Comparison of ENCODE assay signal across 9 cellular contexts in the genomic region with DNA sequence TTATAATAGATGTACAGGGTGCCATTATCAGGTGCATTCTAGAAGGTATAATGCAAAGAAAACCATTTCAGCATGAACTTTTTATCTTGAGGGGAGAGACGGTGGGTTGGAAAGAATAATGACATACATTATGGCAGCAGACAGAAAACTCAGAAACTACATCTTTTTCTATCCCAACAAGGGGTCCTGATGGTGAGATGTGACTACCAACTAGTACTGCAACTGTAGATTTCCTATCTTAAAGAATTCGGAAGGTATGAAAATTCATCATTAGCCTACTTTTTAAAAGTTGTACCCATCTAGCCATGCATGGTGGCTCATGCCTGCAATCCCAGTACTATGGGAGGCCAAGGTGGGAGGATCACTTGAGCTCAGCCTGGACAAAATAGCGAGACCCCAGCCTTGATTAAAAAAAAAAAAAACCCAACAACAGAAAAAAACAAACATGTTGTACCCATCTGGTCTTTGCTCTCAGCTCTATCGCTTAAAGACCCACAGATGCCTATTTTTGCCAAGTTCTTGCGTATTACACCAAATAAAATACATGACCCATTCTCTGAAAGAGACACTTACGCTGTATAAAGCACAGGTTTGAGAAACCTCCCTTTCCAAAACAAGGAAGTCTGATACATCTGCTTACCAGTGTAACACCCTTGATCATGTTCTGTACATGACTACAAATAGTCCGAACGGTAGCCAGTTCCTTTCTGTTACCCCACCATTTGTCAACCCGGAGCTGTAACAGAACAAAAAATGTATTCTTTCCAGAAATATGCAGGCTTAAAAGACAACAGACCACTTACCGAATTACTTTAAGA. TPM values are rescaled to one million over a fixed set of nuclear protein-coding genes. Genes with fewer than 3 reads are reported as not detected.
DNase-seq lines count a peak whose midpoint lies in the region; ATAC-seq lines count a peak whose summit lies in the region.
"Had no signal": no experiment of that assay in that cellular context is flagged by ENCODE, and none has a peak within 500 bp of the region (broad histone marks: within the 10 kb centered on the region; RNA-seq: fewer than 3 reads in every experiment).

No MANE protein-coding gene starts in this region.

- H3K27me3 ChIP-seq in iPS-18a (ENCODE audit: control insufficient read depth, insufficient read depth, low read length): no peaks in the 10 kb centered on the region

- peak overlapping the region; percentile 97 for H3K4me3 Mint-ChIP-seq in T-helper 1 cell treated with Interleukin-12 subunit alpha and Interleukin-12 subunit beta and Interleukin-4 antibody, amounts not matched to agents 30 μg/mL and 1 μg/mL, for 36 hours
- peak overlapping the region; percentile 91 for H3K4me3 Mint-ChIP-seq in activated CD8-positive, alpha-beta T cell treated with anti-CD3 and anti-CD28 coated beads, Interleukin-2, amount 10 ng/mL, durations not matched to agents 7 days and 5 days
- H3K4me3 Mint-ChIP-seq in stimulated activated naive CD8-positive, alpha-beta T cell treated with anti-CD3 and anti-CD28 coated beads, Interleukin-15, amount 100 ng/mL, for 72 hours: peak overlapping the region; percentile 95 to 99

- H3K9me3 Mint-ChIP-seq in T-helper 1 cell treated with Interleukin-12 subunit alpha and Interleukin-12 subunit beta and Interleukin-4 antibody, amounts not matched to agents 30 μg/mL and 1 μg/mL, for 36 hours: no peaks in the 10 kb centered on the region
- H3K9me3 Mint-ChIP-seq in activated CD8-positive, alpha-beta T cell treated with anti-CD3 and anti-CD28 coated beads, Interleukin-2, amount 10 ng/mL, durations not matched to agents 7 days and 5 days (ENCODE audit: insufficient read depth): no peaks in the 10 kb centered on the region
- no peaks in the 10 kb centered on the region for H3K9me3 Mint-ChIP-seq in stimulated activated naive CD8-positive, alpha-beta T cell treated with anti-CD3 and anti-CD28 coated beads, Interleukin-15, amount 100 ng/mL, for 72 hours

- peaks cover 54% of the 10 kb centered on the region for H3K4me1 Mint-ChIP-seq in T-helper 1 cell treated with Interleukin-12 subunit alpha and Interleukin-12 subunit beta and Interleukin-4 antibody, amounts not matched to agents 30 μg/mL and 1 μg/mL, for 36 hours (ENCODE audit: low read depth)
- peaks cover 54% of the 10 kb centered on the region for H3K4me1 Mint-ChIP-seq in activated CD8-positive, alpha-beta T cell treated with anti-CD3 and anti-CD28 coated beads, Interleukin-2, amount 10 ng/mL, durations not matched to agents 7 days and 5 days (ENCODE audit: low read depth)
- H3K4me1 Mint-ChIP-seq in stimulated activated naive CD8-positive, alpha-beta T cell treated with anti-CD3 and anti-CD28 coated beads, Interleukin-15, amount 100 ng/mL, for 72 hours: peaks cover 71% of the 10 kb centered on the region

- DNase-seq in T-helper 1 cell: no peak
- no peak for DNase-seq in activated CD8-positive, alpha-beta T cell treated with anti-CD3 and anti-CD28 coated beads, Interleukin-2, amount 10 ng/mL, durations not matched to agents 7 days and 5 days
- DNase-seq in stimulated activated naive CD8-positive, alpha-beta T cell treated with anti-CD3 and anti-CD28 coated beads, Interleukin-15, amount 100 ng/mL, for 72 hours: no peak
- DNase-seq in HK-2 (ENCODE audit: unreplicated experiment): no peak
- DNase-seq in SHP77 (lab: John Stamatoyannopoulos, UW): no peak
- no peak for DNase-seq in retina
- DNase-seq: AML-193 had no signal

- peak overlapping the region; percentile 90 for H3K4me3 ChIP-seq in iPS-18a (ENCODE audit: low read length)

- peaks cover 62% of the 10 kb centered on the region for H3K36me3 ChIP-seq in iPS-18a (ENCODE audit: control insufficient read depth, low read depth, low read length)

- POLR2A ChIA-PET in activated CD8-positive, alpha-beta T cell treated with anti-CD3 and anti-CD28 coated beads, Interleukin-2, amount 10 ng/mL, durations not matched to agents 7 days and 5 days (lab: Charles Lee): interaction anchor here (2.0 to 3.0 kb wide), 5 partner anchors 9 to 241 kb away, joined by 9 to 19 read pairs (median 16); partner anchors contain the start of genes RFC1 and UBE2K

- peak overlapping the region; percentile 67 for H3K27ac Mint-ChIP-seq in T-helper 1 cell treated with Interleukin-12 subunit alpha and Interleukin-12 subunit beta and Interleukin-4 antibody, amounts not matched to agents 30 μg/mL and 1 μg/mL, for 36 hours
- H3K27ac Mint-ChIP-seq in activated CD8-positive, alpha-beta T cell treated with anti-CD3 and anti-CD28 coated beads, Interleukin-2, amount 10 ng/mL, durations not matched to agents 7 days and 5 days: peak overlapping the region; percentile 97
- H3K27ac Mint-ChIP-seq in stimulated activated naive CD8-positive, alpha-beta T cell treated with anti-CD3 and anti-CD28 coated beads, Interleukin-15, amount 100 ng/mL, for 72 hours: peak overlapping the region; percentile 99 to 100

- H3K9me3 ChIP-seq in iPS-18a (ENCODE audit: control insufficient read depth, low read depth, low read length): no peaks in the 10 kb centered on the region

- H3K9ac ChIP-seq in iPS-18a (ENCODE audit: low read length): peak overlapping the region; percentile 98

- peaks cover 10% of the 10 kb centered on the region for H3K4me1 ChIP-seq in iPS-18a (ENCODE audit: control insufficient read depth, low read depth, low read length)

- peak overlapping the region; percentile 95 for H3K27ac ChIP-seq in iPS-18a (ENCODE audit: low read length)

- no peak for ATAC-seq in activated CD8-positive, alpha-beta T cell treated with anti-CD3 and anti-CD28 coated beads, Interleukin-2, amount 10 ng/mL, durations not matched to agents 7 days and 5 days
- ATAC-seq in stimulated activated naive CD8-positive, alpha-beta T cell treated with anti-CD3 and anti-CD28 coated beads, Interleukin-15, amount 100 ng/mL, for 72 hours: no peak

- CTCF ChIA-PET in activated CD8-positive, alpha-beta T cell treated with anti-CD3 and anti-CD28 coated beads, Interleukin-2, amount 10 ng/mL, durations not matched to agents 7 days and 5 days (lab: Charles Lee): interaction anchor here (1.2 to 4.2 kb wide), 2 partner anchors 12 to 19 kb away, joined by 3 to 32 read pairs; no protein-coding TSS in a partner anchor

- H3K27me3 Mint-ChIP-seq in T-helper 1 cell treated with Interleukin-12 subunit alpha and Interleukin-12 subunit beta and Interleukin-4 antibody, amounts not matched to agents 30 μg/mL and 1 μg/mL, for 36 hours (ENCODE audit: low read depth): no peaks in the 10 kb centered on the region
- no peaks in the 10 kb centered on the region for H3K27me3 Mint-ChIP-seq in activated CD8-positive, alpha-beta T cell treated with anti-CD3 and anti-CD28 coated beads, Interleukin-2, amount 10 ng/mL, durations not matched to agents 7 days and 5 days (ENCODE audit: low read depth)
- H3K27me3 Mint-ChIP-seq in stimulated activated naive CD8-positive, alpha-beta T cell treated with anti-CD3 and anti-CD28 coated beads, Interleukin-15, amount 100 ng/mL, for 72 hours: no peaks in the 10 kb centered on the region

- H3K36me3 Mint-ChIP-seq in T-helper 1 cell treated with Interleukin-12 subunit alpha and Interleukin-12 subunit beta and Interleukin-4 antibody, amounts not matched to agents 30 μg/mL and 1 μg/mL, for 36 hours (ENCODE audit: low read depth): peaks cover 56% of the 10 kb centered on the region
- peaks cover 67% of the 10 kb centered on the region for H3K36me3 Mint-ChIP-seq in activated CD8-positive, alpha-beta T cell treated with anti-CD3 and anti-CD28 coated beads, Interleukin-2, amount 10 ng/mL, durations not matched to agents 7 days and 5 days (ENCODE audit: low read depth)

RNA-seq across cellular contexts. Expression of gene RPL9, which starts 1.6 kb away (rescaled TPM):
- 1,000 to 10,000 TPM; 1,107 to 1,219 TPM for total RNA-seq in activated CD8-positive, alpha-beta T cell treated with anti-CD3 and anti-CD28 coated beads, Interleukin-2, amount 10 ng/mL, durations not matched to agents 7 days and 5 days

RNA-seq across cellular contexts. Expression of gene LIAS, which starts 1.7 kb away (rescaled TPM):
- 10 to 100 TPM; 15.3 to 16.1 TPM for total RNA-seq in activated CD8-positive, alpha-beta T cell treated with anti-CD3 and anti-CD28 coated beads, Interleukin-2, amount 10 ng/mL, durations not matched to agents 7 days and 5 days

RNA-seq across cellular contexts. Expression of gene KLB, which starts 50.4 kb away (rescaled TPM):
- total RNA-seq in activated CD8-positive, alpha-beta T cell treated with anti-CD3 and anti-CD28 coated beads, Interleukin-2, amount 10 ng/mL, durations not matched to agents 7 days and 5 days: not detected
